In genomic region chr6:28876702-28877101, GRCh38 we compare ENCODE assay signal across 19 cellular contexts. TPM values are rescaled to one million over a fixed set of nuclear protein-coding genes. Genes with fewer than 3 reads are reported as not detected.
DNase-seq lines count a peak whose midpoint lies in the region; ATAC-seq, FAIRE-seq and TF ChIP-seq lines count a peak whose summit lies in the region.
"Had no signal": no experiment of that assay in that cellular context is flagged by ENCODE, and none has a peak within 500 bp of the region (broad histone marks: within the 10 kb centered on the region; RNA-seq: fewer than 3 reads in every experiment).

No MANE protein-coding gene starts in this region.

- no peak for TF ChIP-seq RAD21 in K562 (CRISPR knock-in tag; conservative IDR thresholded peaks at IDR 0.05 in 1 of 2, IDR thresholded peaks at IDR 0.05 in 1 of 2)

- peaks cover 0 to 9% of the 10 kb centered on the region in 2 donors for H3K9me3 Mint-ChIP-seq in activated naive CD4-positive, alpha-beta T cell treated with anti-CD3 and anti-CD28 coated beads, Interleukin-2, amount 50 U/mL, for 72 hours
- H3K9me3 Mint-ChIP-seq in activated naive CD4-positive, alpha-beta T cell treated with anti-CD3 and anti-CD28 coated beads, Interleukin-2, amount 10 ng/mL, durations not matched to agents 7 days and 5 days, result peaks cover 5% of the 10 kb centered on the region

- H3K36me3 ChIP-seq in K562 (ENCODE audit: control insufficient read depth, insufficient read depth, low read length), result no peaks in the 10 kb centered on the region
- H3K36me3 ChIP-seq: SJSA1 had no signal

- H3K4me1 ChIP-seq in K562 (replicated peaks in 1 of 2; ENCODE audit: control insufficient read depth in 2 of 2, insufficient read depth in 2 of 2, low read length in 2 of 2), result peaks cover 6 to 13% of the 10 kb centered on the region in 2 experiments; a peak in 3 of 5 replicates

- intact Hi-C loops in K562 (cut with micrococcal nuclease), result no loop called here

- no peaks in the 10 kb centered on the region for H4K20me1 ChIP-seq in K562 (replicated peaks; ENCODE audit: control insufficient read depth, insufficient read depth, low read length)

- no peak for TF ChIP-seq EP300 in K562 (IDR thresholded peaks at IDR 0.05; ENCODE audit: low read length)

- 13% methylated on average over 1 of the region's 1 CpG for WGBS in K562 (ENCODE audit: insufficient coverage, low coverage, missing lambda C conversion rate)

- no TSS peak for BruUV-seq in K562 (replicated peaks; lab: Mats Ljungman, UMichigan)

- peak overlapping the region; percentile 21 for H2AFZ ChIP-seq in K562 (ENCODE audit: low read depth, low read length)

- TF ChIP-seq POLR2A in K562 (conservative IDR thresholded peaks at IDR 0.05), result no peak

- H3K4me1 Mint-ChIP-seq in activated naive CD4-positive, alpha-beta T cell treated with anti-CD3 and anti-CD28 coated beads, Interleukin-2, amount 10 ng/mL, durations not matched to agents 7 days and 5 days, result peaks cover 19% of the 10 kb centered on the region

- no peaks in the 10 kb centered on the region for H3K9me1 ChIP-seq in K562 (ENCODE audit: control insufficient read depth, insufficient read depth, low read length)

- no peaks in the 10 kb centered on the region for H3K27me3 ChIP-seq in K562 (ENCODE audit: control insufficient read depth in 2 of 2, insufficient read depth in 2 of 2, low read length in 2 of 2)

- H3K4me3 ChIP-seq in K562, result no peak overlapping the region
- H3K4me3 ChIP-seq: SJSA1 had no signal

- TF ChIP-seq CTCF in K562 (IDR thresholded peaks at IDR 0.05 in 2 of 3, conservative IDR thresholded peaks at IDR 0.05 in 1 of 3; ENCODE audit: insufficient read depth in 2 of 3, low read depth in 1 of 3, low read length in 3 of 3), result no peak

- POLR2A ChIA-PET in K562 (lab: Yijun Ruan, JAX), result interaction anchor here (1.1 to 4.2 kb wide), 3 partner anchors 11 to 14 kb away, joined by 6 to 28 read pairs (median 8); no protein-coding TSS in a partner anchor

- H3K9me3 ChIP-seq in K562 (replicated peaks; ENCODE audit: control insufficient read depth, insufficient read depth, low read depth, low read length), result no peaks in the 10 kb centered on the region; the same call in 1 of the 2 replicates
- H3K9me3 ChIP-seq: SJSA1 had no signal

- no peak overlapping the region for H3K9ac ChIP-seq in K562 (ENCODE audit: insufficient read depth in 1 of 2, low read depth in 2 of 2, low read length in 2 of 2)

- CTCF ChIA-PET in activated naive CD4-positive, alpha-beta T cell treated with anti-CD3 and anti-CD28 coated beads, Interleukin-2, amount 10 ng/mL, durations not matched to agents 7 days and 5 days (lab: Charles Lee), result no interaction called here
- CTCF ChIA-PET in K562 (lab: Yijun Ruan, JAX; ENCODE audit: low intra/inter-chr PET ratio), result no interaction called here

- FAIRE-seq in K562 (lab: Jason Lieb, UNC), result no peak
- FAIRE-seq: D721Med, HTR-8/SVneo had no signal

- ATAC-seq in activated naive CD4-positive, alpha-beta T cell treated with anti-CD3 and anti-CD28 coated beads, Interleukin-2, amount 50 U/mL, for 72 hours, result peak; percentile 52 to 75
- no peak for ATAC-seq in K562
- no peak for ATAC-seq in GM18909 (IDR thresholded peaks at IDR 0.05; ENCODE audit: poor library complexity, unreplicated experiment)
- ATAC-seq: Panc1 had no signal

- peaks cover 7 to 8% of the 10 kb centered on the region in 2 donors for H3K36me3 Mint-ChIP-seq in activated naive CD4-positive, alpha-beta T cell treated with anti-CD3 and anti-CD28 coated beads, Interleukin-2, amount 50 U/mL, for 72 hours
- H3K36me3 Mint-ChIP-seq in activated naive CD4-positive, alpha-beta T cell treated with anti-CD3 and anti-CD28 coated beads, Interleukin-2, amount 10 ng/mL, durations not matched to agents 7 days and 5 days, result peaks cover 8% of the 10 kb centered on the region

- no peak overlapping the region for H3K27ac Mint-ChIP-seq in activated naive CD4-positive, alpha-beta T cell treated with anti-CD3 and anti-CD28 coated beads, Interleukin-2, amount 50 U/mL, for 72 hours
- H3K27ac Mint-ChIP-seq in activated naive CD4-positive, alpha-beta T cell treated with anti-CD3 and anti-CD28 coated beads, Interleukin-2, amount 10 ng/mL, durations not matched to agents 7 days and 5 days, result no peak overlapping the region

- no peak for DNase-seq in activated naive CD4-positive, alpha-beta T cell treated with anti-CD3 and anti-CD28 coated beads, Interleukin-2, amount 50 U/mL, for 72 hours (ENCODE audit: low spot score in 2 of 2)
- no peak for DNase-seq in activated naive CD4-positive, alpha-beta T cell treated with anti-CD3 and anti-CD28 coated beads, Interleukin-2, amount 10 ng/mL, durations not matched to agents 7 days and 5 days
- DNase-seq in NAMALWA (ENCODE audit: low spot score) (peak; percentile 89), K562 (ENCODE audit: extremely low read depth in 1 of 4, low spot score in 3 of 4) (no peak), AG08396 (ENCODE audit: low spot score) (no peak), DMS 273 treated with DMSO at 0.1 percent for 48 hours (lab: John Stamatoyannopoulos, UW) (no peak)
- DNase-seq: DMS79, H9, MV-4-11, NCI-H1417, NCI-H187 treated with DMSO at 0.1 percent for 48 hours, NCI-H226, NCI-H524 had no signal

- no peak overlapping the region for H3K4me2 ChIP-seq in K562 (ENCODE audit: insufficient read depth, low read length)

- H3K79me2 ChIP-seq in K562 (ENCODE audit: control insufficient read depth, insufficient read depth, low read length), result no peaks in the 10 kb centered on the region

- H3K4me3 Mint-ChIP-seq in activated naive CD4-positive, alpha-beta T cell treated with anti-CD3 and anti-CD28 coated beads, Interleukin-2, amount 10 ng/mL, durations not matched to agents 7 days and 5 days, result no peak overlapping the region

- peaks cover 49% of the 10 kb centered on the region for H3K27me3 Mint-ChIP-seq in activated naive CD4-positive, alpha-beta T cell treated with anti-CD3 and anti-CD28 coated beads, Interleukin-2, amount 10 ng/mL, durations not matched to agents 7 days and 5 days

- H3K27ac ChIP-seq in K562 (ENCODE audit: extremely low read depth, low read depth, low read length), result no peak overlapping the region
- H3K27ac ChIP-seq: C4-2B, SJSA1 had no signal

- in situ Hi-C loops in K562 (cut with MboI), result no loop called here

TF ChIP-seq in K562, 482 proteins besides CTCF, POLR2A, EP300 and RAD21 (continues in another document):
- TF ChIP-seq ELK1 (CRISPR knock-in tag; IDR thresholded peaks at IDR 0.05), result no peak
- no peak for TF ChIP-seq COPS2 (conservative IDR thresholded peaks at IDR 0.05)
- no peak for TF ChIP-seq RFX5 (IDR thresholded peaks at IDR 0.05; ENCODE audit: low read depth, low read length)
- no peak for TF ChIP-seq SAFB (IDR thresholded peaks at IDR 0.05; ENCODE audit: borderline replicate concordance, low read depth, low read length)
- no peak for TF ChIP-seq MECOM (CRISPR knock-in tag; IDR thresholded peaks at IDR 0.05)
- TF ChIP-seq ZFP30 (CRISPR knock-in tag; IDR thresholded peaks at IDR 0.05; ENCODE audit: borderline replicate concordance), result no peak
- TF ChIP-seq MXD1 (CRISPR knock-in tag; IDR thresholded peaks at IDR 0.05; ENCODE audit: borderline replicate concordance, poor library complexity, severe bottlenecking), result no peak
- TF ChIP-seq CCAR2 (IDR thresholded peaks at IDR 0.05; ENCODE audit: low read depth, low read length), result no peak
- TF ChIP-seq ZNF699 (CRISPR knock-in tag; IDR thresholded peaks at IDR 0.05; ENCODE audit: insufficient replicate concordance), result no peak
- no peak for TF ChIP-seq HDGF (IDR thresholded peaks at IDR 0.05)
- no peak for TF ChIP-seq LCOR (CRISPR knock-in tag; IDR thresholded peaks at IDR 0.05)
- no peak for TF ChIP-seq ZSCAN29 (IDR thresholded peaks at IDR 0.05)
- TF ChIP-seq ZNF561 (CRISPR knock-in tag; conservative IDR thresholded peaks at IDR 0.05), result no peak
- TF ChIP-seq ERF (CRISPR knock-in tag; IDR thresholded peaks at IDR 0.05), result no peak
- TF ChIP-seq POU5F1 (IDR thresholded peaks at IDR 0.05; ENCODE audit: borderline replicate concordance, low read depth, low read length, partially characterized antibody), result no peak

RNA-seq across cellular contexts. Expression of gene TRIM27, which starts 47.1 kb away (rescaled TPM):
- 10 to 100 TPM; 34.3 to 45.4 TPM for total RNA-seq in activated naive CD4-positive, alpha-beta T cell treated with anti-CD3 and anti-CD28 coated beads, Interleukin-2, amount 50 U/mL, for 72 hours
- total RNA-seq in K562 (2011; cell fraction: chromatin; rRNA removed; ENCODE audit: low replicate concordance), result 367 and 380 TPM in 2 replicates
- 219 and 229 TPM in 2 replicates for total RNA-seq in K562 (2011; cell fraction: nucleolus; rRNA removed)
- total RNA-seq in K562 (2011; cell fraction: nucleoplasm; rRNA removed), result 317 and 452 TPM in 2 replicates
- total RNA-seq in K562 (2014; rRNA removed), result 145 and 157 TPM in 2 replicates
- total RNA-seq in K562 (2014; rRNA removed; fragmentation: Illumina TruSeq; extraction: Trizol), result 126 and 129 TPM in 2 replicates
- total RNA-seq in K562 (2015; rRNA removed; fragmentation: Illumina TruSeq; extraction: Trizol), result 141 and 156 TPM in 2 replicates
- total RNA-seq in K562 (2021), result 122 and 127 TPM in 2 replicates
- 206 and 235 TPM in 2 replicates for polyA plus RNA-seq in K562 (2011; rRNA removed)
- 186 and 195 TPM in 2 replicates for polyA plus RNA-seq in K562 (2011; cell fraction: cytosol; rRNA removed)
- polyA plus RNA-seq in K562 (2011; cell fraction: nucleus; rRNA removed), result 387 and 419 TPM in 2 replicates
- 101 and 114 TPM in 2 replicates for polyA plus RNA-seq in K562 (2012)
- 90.9 and 99.7 TPM in 2 replicates for polyA plus RNA-seq in K562 (2014; fragmentation: Illumina TruSeq; extraction: Trizol)
- polyA plus RNA-seq in K562 (2014; fragmentation: Nextera tagmentation; extraction: Ambion mirVana), result 10 to 100 TPM; 37.7 to 49.6 TPM
- polyA plus RNA-seq in K562 (2014; rRNA removed), result 118 TPM in 2 replicates
- 250 and 288 TPM in 2 replicates for polyA minus RNA-seq in K562 (2011; rRNA and poly(A)+ RNA removed)
- polyA minus RNA-seq in K562 (2011; cell fraction: cytosol; rRNA and poly(A)+ RNA removed), result 93.5 and 114 TPM in 2 replicates
- 159 and 183 TPM in 2 replicates for polyA minus RNA-seq in K562 (2011; cell fraction: nucleus; rRNA and poly(A)+ RNA removed)

Comparison
In these comparisons a context has a peak if more than half of its experiments do, and no peak if none do; other contexts are left out.
1. ATAC-seq: peak in activated naive CD4-positive, alpha-beta T cell treated with anti-CD3 and anti-CD28 coated beads, Interleukin-2, amount 50 U/mL, for 72 hours (2 of 2); none in K562 (single experiment) and GM18909 (single experiment).